8 cellular contexts compared by ENCODE assay signal in the genomic region with DNA sequence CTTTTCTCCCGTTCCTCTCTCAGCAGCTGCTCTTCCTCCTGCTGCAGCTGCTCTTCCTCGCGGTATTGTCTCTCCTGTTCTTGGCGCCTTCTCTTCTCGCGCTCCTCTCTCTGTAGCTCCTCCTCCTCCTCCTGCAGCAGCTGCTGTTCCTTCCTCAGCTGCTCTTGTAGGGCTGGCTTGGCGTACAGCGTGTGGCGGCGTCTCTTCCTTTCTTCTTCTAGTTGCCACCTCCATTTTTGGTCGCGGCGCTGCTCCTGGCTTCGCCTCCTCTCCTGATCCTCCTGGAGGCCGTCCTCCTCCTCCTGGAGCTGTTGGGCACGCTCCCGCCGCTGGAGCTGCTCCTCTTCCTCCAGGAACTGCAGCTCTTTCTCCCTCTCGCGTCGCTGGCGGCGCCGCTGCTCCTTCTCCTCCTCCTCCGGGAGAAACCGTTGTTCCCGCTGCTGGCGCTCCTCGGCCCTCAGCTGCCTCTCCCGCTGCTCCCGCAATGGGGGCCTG. TPM values are rescaled to one million over a fixed set of nuclear protein-coding genes. Genes with fewer than 3 reads are reported as not detected.
A peak's percentile ranks its signal among the peaks of the same experiment; 100 is the strongest.
DNase-seq lines count a peak whose midpoint lies in the region; ATAC-seq, FAIRE-seq and TF ChIP-seq lines count a peak whose summit lies in the region.

No MANE protein-coding gene starts in this region.

- WGBS in mesodermal cell (ENCODE audit: insufficient coverage in 2 of 2), 2 experiments = 19 to 21% methylated on average over 24 to 31 of the region's 31 CpGs

- peak; percentile 56 for FAIRE-seq in urothelium cell line (lab: Jason Lieb, UNC)

- peaks cover 12% of the 10 kb centered on the region for H3K4me1 ChIP-seq in RWPE2 (ENCODE audit: insufficient read depth, poor library complexity, severe bottlenecking)
- H3K4me1 ChIP-seq in mesodermal cell (ENCODE audit: control insufficient read depth, insufficient read depth, low read length, poor library complexity, severe bottlenecking) = no peaks in the 10 kb centered on the region

- H3K4me3 ChIP-seq in RWPE2 (ENCODE audit: severe bottlenecking) (peak overlapping the region; percentile 17), choroid plexus epithelial cell (ENCODE audit: low read depth, low read length) (peak overlapping the region; percentile 49), mesodermal cell (ENCODE audit: extremely low read depth, insufficient read depth, low read length, poor library complexity, severe bottlenecking) (peak overlapping the region; percentile 34)

- TF ChIP-seq CTCF in RWPE2 (IDR thresholded peaks at IDR 0.05; ENCODE audit: poor library complexity, severe bottlenecking) (peak; percentile 3), choroid plexus epithelial cell (conservative IDR thresholded peaks at IDR 0.05; ENCODE audit: low read depth, low read length) (no peak)

- no peaks in the 10 kb centered on the region for H3K9me3 ChIP-seq in RWPE2 (ENCODE audit: severe bottlenecking)
- peaks cover 26% of the 10 kb centered on the region for H3K9me3 ChIP-seq in mesodermal cell (ENCODE audit: control insufficient read depth, low read length)

- H3K27ac ChIP-seq in RWPE2 (ENCODE audit: poor library complexity, severe bottlenecking) = no peak overlapping the region
- H3K27ac ChIP-seq in mesodermal cell (ENCODE audit: low read depth, low read length, severe bottlenecking) = no peak overlapping the region

- H3K27me3 ChIP-seq in RWPE2 (ENCODE audit: insufficient read depth, poor library complexity, severe bottlenecking) = peaks cover 94% of the 10 kb centered on the region

- DNase-seq in activated T-cell treated with anti-CD3 and anti-CD28 coated beads, Interleukin-2, amount 50 U/mL, for 1 hour = peak; percentile 29
- no peak for DNase-seq in activated T-cell treated with anti-CD3 and anti-CD28 coated beads for 4 hours
- peak; percentile 57 for DNase-seq in RWPE2 (ENCODE audit: low spot score)
- peak; percentile 44 for DNase-seq in choroid plexus epithelial cell (ENCODE audit: low read depth)
- DNase-seq in urothelium cell line (ENCODE audit: low spot score) = peak; percentile 61
- DNase-seq in GF-D8 (lab: John Stamatoyannopoulos, UW) = no peak
- DNase-seq in OCI-M2 (lab: John Stamatoyannopoulos, UW; ENCODE audit: unreplicated experiment) = no peak

- no peaks in the 10 kb centered on the region for H3K36me3 ChIP-seq in RWPE2 (ENCODE audit: low read depth)
- no peaks in the 10 kb centered on the region for H3K36me3 ChIP-seq in mesodermal cell (ENCODE audit: control insufficient read depth, insufficient read depth, low read length)

- ATAC-seq in RWPE2 (ENCODE audit: low read depth) = peak; percentile 55

RNA-seq across cellular contexts. Expression of gene TCHH, which starts 4.8 kb away (rescaled TPM):
- not detected for polyA plus RNA-seq in mesodermal cell (2013, experiment 1 of 2)
- 0.05 TPM for polyA plus RNA-seq in mesodermal cell (2013, experiment 2 of 2)

RNA-seq across cellular contexts. Expression of gene TCHHL1, which starts 21.5 kb away (rescaled TPM):
- polyA plus RNA-seq in mesodermal cell (2013, experiment 1 of 2) = not detected
- polyA plus RNA-seq in mesodermal cell (2013, experiment 2 of 2) = not detected

RNA-seq across cellular contexts. Expression of gene RPTN, which starts 48.6 kb away (rescaled TPM):
- not detected for polyA plus RNA-seq in mesodermal cell (2013, experiment 1 of 2)
- not detected for polyA plus RNA-seq in mesodermal cell (2013, experiment 2 of 2)

Comparison
In these comparisons a context has a peak if more than half of its experiments do, and no peak if none do; other contexts are left out.
1. DNase-seq: peak in activated T-cell treated with anti-CD3 and anti-CD28 coated beads, Interleukin-2, amount 50 U/mL, for 1 hour (single experiment), RWPE2 (single experiment), choroid plexus epithelial cell (single experiment) and urothelium cell line (single experiment); none in activated T-cell treated with anti-CD3 and anti-CD28 coated beads for 4 hours (single experiment), GF-D8 (single experiment) and OCI-M2 (single experiment).
2. Peak in every context shown above with its lines, with median percentiles within 50 percentile points of each other: H3K4me3 ChIP-seq.